ENCODE assay signal across 39 cellular contexts in the genomic region with DNA sequence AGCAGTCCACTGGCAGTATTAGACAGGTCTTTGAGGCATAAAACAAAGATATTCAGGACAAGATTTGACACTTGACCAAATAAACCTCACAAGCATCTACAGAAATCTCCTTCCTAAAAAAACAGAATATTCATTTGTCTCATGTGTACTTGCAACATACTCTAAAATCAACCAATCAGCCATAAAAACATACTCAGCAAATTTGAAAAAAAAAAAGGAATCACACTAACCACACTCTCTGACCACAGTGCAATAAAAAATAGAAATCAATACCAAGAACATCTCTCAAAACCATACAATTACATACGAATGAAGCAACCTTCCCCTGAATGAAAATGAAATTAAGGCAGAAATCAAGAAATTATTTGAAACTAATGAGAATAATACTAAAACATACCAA.
"Had no signal": no experiment of that assay in that cellular context is flagged by ENCODE, and none has a peak within 500 bp of the region (broad histone marks: within the 10 kb centered on the region; RNA-seq: fewer than 3 reads in every experiment).

No MANE protein-coding gene starts in this region.

- FAIRE-seq: bronchial epithelial cell had no signal

- H3K36me3 ChIP-seq: adrenal gland, ascending aorta, brain microvascular endothelial cell, breast epithelium, cardiac muscle cell had no signal

- DNase-seq: activated effector memory CD4-positive, alpha-beta T cell treated with anti-CD3 and anti-CD28 coated beads, Interleukin-2, amount 50 U/mL, for 16 hours; activated effector memory CD4-positive, alpha-beta T cell treated with Interleukin-2 at 50 U/mL for 16 hours; activated gamma-delta T cell; activated gamma-delta T cell treated with Interleukin-2 at 50 U/mL for 16 hours; activated naive CD4-positive, alpha-beta T cell; activated naive CD4-positive, alpha-beta T cell treated with anti-CD3 and anti-CD28 coated beads for 36 hours; activated naive CD4-positive, alpha-beta T cell treated with anti-CD3 and anti-CD28 coated beads, Interleukin-2, amount 10 ng/mL, durations not matched to agents 7 days and 5 days; activated naive CD4-positive, alpha-beta T cell treated with anti-CD3 and anti-CD28 coated beads, Interleukin-2, amount 50 U/mL, for 16 hours; activated naive CD4-positive, alpha-beta T cell treated with Interleukin-2 at 50 U/mL for 16 hours; activated naive CD8-positive, alpha-beta T cell treated with anti-CD3 and anti-CD28 coated beads for 36 hours; activated naive CD8-positive, alpha-beta T cell treated with anti-CD3 and anti-CD28 coated beads, Interleukin-2, amount 10 ng/mL, durations not matched to agents 7 days and 5 days; activated naive CD8-positive, alpha-beta T cell treated with anti-CD3 and anti-CD28 coated beads, Interleukin-2, amount 50 U/mL, for 24 hours; activated T-cell treated with anti-CD3 and anti-CD28 coated beads, Interleukin-2, amount 50 U/mL, for 1 hour; activated T-cell treated with anti-CD3 and anti-CD28 coated beads, Interleukin-2, amount 50 U/mL, for 24 hours; activated T-cell treated with anti-CD3 and anti-CD28 coated beads, Interleukin-2, amount 50 U/mL, for 4 hours; activated T-cell treated with anti-CD3 and anti-CD28 coated beads, Interleukin-2, amount 50 U/mL, for 48 hours; activated T-cell treated with anti-CD3 and anti-CD28 coated beads, Interleukin-2, amount 50 U/mL, for 72 hours; adrenal gland; amniotic stem cell; amygdala; anterior cingulate cortex; aorta; body of pancreas; brain microvascular endothelial cell; caudate nucleus; central memory CD4-positive, alpha-beta T cell; cerebellar nuclear complex had no signal

- H3K9me3 Mint-ChIP-seq: activated naive CD4-positive, alpha-beta T cell treated with anti-CD3 and anti-CD28 coated beads for 36 hours; activated T-cell treated with anti-CD3 and anti-CD28 coated beads, Interleukin-2, amount 50 U/mL, for 24 hours; activated T-helper 1 cell treated with anti-CD3 and anti-CD28 coated beads, Interleukin-12 subunit alpha, Interleukin-12 subunit beta, Interleukin-2, Interleukin-4 antibody, amounts not matched to agents 30 ng/mL and 10 ng/mL and 1 ng/mL, durations not matched to agents 14 hours and 24 hours and 36 hours; activated T-helper 17 cell treated with anti-CD3 and anti-CD28 coated beads, Interleukin-2, amount 50 U/mL, for 72 hours had no signal

- H3K27me3 Mint-ChIP-seq: activated naive CD4-positive, alpha-beta T cell treated with anti-CD3 and anti-CD28 coated beads, Interleukin-2, amount 10 ng/mL, durations not matched to agents 7 days and 5 days; activated naive CD4-positive, alpha-beta T cell treated with anti-CD3 and anti-CD28 coated beads, Interleukin-2, amount 50 U/mL, for 24 hours; activated naive CD8-positive, alpha-beta T cell; activated naive CD8-positive, alpha-beta T cell treated with anti-CD3 and anti-CD28 coated beads for 36 hours; activated naive CD8-positive, alpha-beta T cell treated with anti-CD3 and anti-CD28 coated beads, Interleukin-2, amount 10 ng/mL, durations not matched to agents 7 days and 5 days; activated naive CD8-positive, alpha-beta T cell treated with anti-CD3 and anti-CD28 coated beads, Interleukin-2, amount 50 U/mL, for 24 hours; activated T-cell treated with anti-CD3 and anti-CD28 coated beads, Interleukin-2, amount 50 U/mL, for 24 hours; activated T-helper 17 cell treated with anti-CD3 and anti-CD28 coated beads, Interleukin-2, amount 50 U/mL, for 72 hours; central memory CD8-positive, alpha-beta T cell had no signal

- H3K27ac Mint-ChIP-seq: activated naive CD4-positive, alpha-beta T cell treated with anti-CD3 and anti-CD28 coated beads for 36 hours; activated naive CD4-positive, alpha-beta T cell treated with anti-CD3 and anti-CD28 coated beads, Interleukin-2, amount 10 ng/mL, durations not matched to agents 7 days and 5 days; activated naive CD4-positive, alpha-beta T cell treated with anti-CD3 and anti-CD28 coated beads, Interleukin-2, amount 50 U/mL, for 24 hours; activated naive CD4-positive, alpha-beta T cell treated with anti-CD3 and anti-CD28 coated beads, Interleukin-2, amount 50 U/mL, for 72 hours; activated naive CD8-positive, alpha-beta T cell; activated naive CD8-positive, alpha-beta T cell treated with anti-CD3 and anti-CD28 coated beads for 36 hours; activated naive CD8-positive, alpha-beta T cell treated with anti-CD3 and anti-CD28 coated beads, Interleukin-2, amount 10 ng/mL, durations not matched to agents 7 days and 5 days; activated naive CD8-positive, alpha-beta T cell treated with anti-CD3 and anti-CD28 coated beads, Interleukin-2, amount 50 U/mL, for 24 hours; activated T-cell treated with anti-CD3 and anti-CD28 coated beads, Interleukin-2, amount 50 U/mL, for 24 hours; activated T-cell treated with anti-CD3 and anti-CD28 coated beads, Interleukin-2, amount 50 U/mL, for 72 hours; activated T-helper 1 cell treated with anti-CD3 and anti-CD28 coated beads, Interleukin-12 subunit alpha, Interleukin-12 subunit beta, Interleukin-2, Interleukin-4 antibody, amounts not matched to agents 30 ng/mL and 10 ng/mL and 1 ng/mL, durations not matched to agents 14 hours and 24 hours and 36 hours; activated T-helper 17 cell treated with anti-CD3 and anti-CD28 coated beads, Interleukin-2, amount 50 U/mL, for 72 hours; activated T-helper 2 cell treated with anti-CD3 and anti-CD28 coated beads, Interferon-gamma antibody, Interleukin-2, Interleukin-4, amounts not matched to agents 10 μg/mL and 5 μg/mL and 100 μg/mL, durations not matched to agents 14 hours and 24 hours and 36 hours; brain had no signal

- H3K27me3 ChIP-seq: adrenal gland, ascending aorta, body of pancreas, brain microvascular endothelial cell, cardiac muscle cell had no signal

- H3K36me3 Mint-ChIP-seq: activated naive CD4-positive, alpha-beta T cell treated with anti-CD3 and anti-CD28 coated beads, Interleukin-2, amount 10 ng/mL, durations not matched to agents 7 days and 5 days; activated naive CD4-positive, alpha-beta T cell treated with anti-CD3 and anti-CD28 coated beads, Interleukin-2, amount 50 U/mL, for 24 hours; activated naive CD4-positive, alpha-beta T cell treated with anti-CD3 and anti-CD28 coated beads, Interleukin-2, amount 50 U/mL, for 72 hours; activated naive CD8-positive, alpha-beta T cell; activated naive CD8-positive, alpha-beta T cell treated with anti-CD3 and anti-CD28 coated beads for 36 hours; activated naive CD8-positive, alpha-beta T cell treated with anti-CD3 and anti-CD28 coated beads, Interleukin-2, amount 10 ng/mL, durations not matched to agents 7 days and 5 days; brain had no signal

- H3K4me1 ChIP-seq: adrenal gland, ascending aorta, body of pancreas, breast epithelium had no signal

- H3K4me1 Mint-ChIP-seq: activated naive CD4-positive, alpha-beta T cell treated with anti-CD3 and anti-CD28 coated beads, Interleukin-2, amount 10 ng/mL, durations not matched to agents 7 days and 5 days; activated naive CD4-positive, alpha-beta T cell treated with anti-CD3 and anti-CD28 coated beads, Interleukin-2, amount 50 U/mL, for 24 hours; activated naive CD8-positive, alpha-beta T cell treated with anti-CD3 and anti-CD28 coated beads for 36 hours; activated naive CD8-positive, alpha-beta T cell treated with anti-CD3 and anti-CD28 coated beads, Interleukin-2, amount 10 ng/mL, durations not matched to agents 7 days and 5 days; activated naive CD8-positive, alpha-beta T cell treated with anti-CD3 and anti-CD28 coated beads, Interleukin-2, amount 50 U/mL, for 24 hours; activated T-helper 17 cell treated with anti-CD3 and anti-CD28 coated beads, Interleukin-2, amount 50 U/mL, for 72 hours; brain; central memory CD8-positive, alpha-beta T cell had no signal

- H3K4me3 ChIP-seq: adrenal gland, ascending aorta, body of pancreas, breast epithelium, cardiac muscle cell had no signal

- ATAC-seq: activated naive CD4-positive, alpha-beta T cell treated with anti-CD3 and anti-CD28 coated beads, Interleukin-2, amount 50 U/mL, for 72 hours; activated naive CD8-positive, alpha-beta T cell treated with anti-CD3 and anti-CD28 coated beads, Interleukin-2, amount 50 U/mL, for 24 hours; activated T-cell treated with anti-CD3 and anti-CD28 coated beads, Interleukin-2, amount 50 U/mL, for 4 hours; activated T-cell treated with anti-CD3 and anti-CD28 coated beads, Interleukin-2, amount 50 U/mL, for 72 hours; activated T-helper 17 cell treated with anti-CD3 and anti-CD28 coated beads, Interleukin-2, amount 50 U/mL, for 72 hours; body of pancreas had no signal

- H3K4me3 Mint-ChIP-seq: activated naive CD4-positive, alpha-beta T cell treated with anti-CD3 and anti-CD28 coated beads for 36 hours; activated naive CD4-positive, alpha-beta T cell treated with anti-CD3 and anti-CD28 coated beads, Interleukin-2, amount 10 ng/mL, durations not matched to agents 7 days and 5 days; activated naive CD4-positive, alpha-beta T cell treated with anti-CD3 and anti-CD28 coated beads, Interleukin-2, amount 50 U/mL, for 24 hours; activated naive CD8-positive, alpha-beta T cell; activated naive CD8-positive, alpha-beta T cell treated with anti-CD3 and anti-CD28 coated beads for 36 hours; activated naive CD8-positive, alpha-beta T cell treated with anti-CD3 and anti-CD28 coated beads, Interleukin-2, amount 10 ng/mL, durations not matched to agents 7 days and 5 days; activated naive CD8-positive, alpha-beta T cell treated with anti-CD3 and anti-CD28 coated beads, Interleukin-2, amount 50 U/mL, for 24 hours; activated T-cell treated with anti-CD3 and anti-CD28 coated beads, Interleukin-2, amount 50 U/mL, for 24 hours; activated T-cell treated with anti-CD3 and anti-CD28 coated beads, Interleukin-2, amount 50 U/mL, for 4 hours; activated T-cell treated with anti-CD3 and anti-CD28 coated beads, Interleukin-2, amount 50 U/mL, for 72 hours; activated T-helper 1 cell treated with anti-CD3 and anti-CD28 coated beads, Interleukin-12 subunit alpha, Interleukin-12 subunit beta, Interleukin-2, Interleukin-4 antibody, amounts not matched to agents 30 ng/mL and 10 ng/mL and 1 ng/mL, durations not matched to agents 14 hours and 24 hours and 36 hours; activated T-helper 17 cell treated with anti-CD3 and anti-CD28 coated beads, Interleukin-2, amount 50 U/mL, for 72 hours; brain; central memory CD8-positive, alpha-beta T cell had no signal

- H3K9me3 ChIP-seq: adrenal gland, body of pancreas had no signal

- H3K27ac ChIP-seq: adrenal gland, ascending aorta, body of pancreas, brain microvascular endothelial cell, breast epithelium, cardiac muscle cell had no signal
